In genomic region chr22:32775957-32776356, GRCh38 we compare ENCODE assay signal across 1 cellular context.
TF ChIP-seq lines count a peak whose summit lies in the region.

No MANE protein-coding gene starts in this region.

TF ChIP-seq in SK-N-SH treated with all-trans-retinoic acid at 6 μM for 48 hours, 23 proteins besides CTCF, POLR2A, EP300 and RAD21 (continued from another document):
- TF ChIP-seq TCF4 (CRISPR knock-in tag; IDR thresholded peaks at IDR 0.05; ENCODE audit: borderline replicate concordance): no peak
- no peak for TF ChIP-seq ARNTL (CRISPR knock-in tag; IDR thresholded peaks at IDR 0.05; ENCODE audit: borderline replicate concordance, low read depth)
